In the genomic region with DNA sequence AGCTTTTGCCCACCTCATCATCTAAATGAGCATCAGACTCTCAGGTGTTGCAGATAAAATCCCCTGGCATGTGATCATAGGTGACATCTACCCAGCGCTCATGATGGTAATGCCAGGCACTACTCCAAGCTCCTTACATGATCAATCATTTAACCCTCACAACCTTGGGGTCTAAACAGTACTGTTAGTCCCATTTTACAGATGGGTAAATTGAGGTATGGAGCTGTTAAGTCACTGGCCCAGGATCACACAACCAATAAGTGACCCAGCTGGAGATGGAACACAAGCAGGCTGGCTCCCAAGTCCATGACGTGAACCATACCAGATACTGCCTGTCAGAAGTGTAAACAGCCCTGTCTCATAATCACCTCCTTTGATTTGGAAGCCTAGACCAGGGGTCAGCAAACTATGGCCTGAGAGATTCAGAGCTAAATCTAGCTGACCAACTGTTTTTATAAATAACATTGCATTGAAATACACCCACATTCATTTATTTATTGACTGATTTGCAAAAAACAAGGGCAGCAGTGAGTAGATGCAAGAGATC, we compare ENCODE assay signal across 27 cellular contexts.
"Had no signal": no experiment of that assay in that cellular context is flagged by ENCODE, and none has a peak within 500 bp of the region (broad histone marks: within the 10 kb centered on the region; RNA-seq: fewer than 3 reads in every experiment).

No MANE protein-coding gene starts in this region.

- H3K9me3 ChIP-seq: colonic mucosa, esophagus squamous epithelium, heart right ventricle, lower lobe of right lung, neutrophil, pancreas, right lobe of liver, suprapubic skin, transverse colon, vagina had no signal

- H3K4me3 ChIP-seq: colonic mucosa, esophagus squamous epithelium, heart right ventricle, lower lobe of right lung, pancreas, right lobe of liver, suprapubic skin, transverse colon, vagina had no signal

- DNase-seq: colonic mucosa; dermis blood vessel endothelial cell; effector memory CD4-positive, alpha-beta T cell; esophagus squamous epithelium; foreskin melanocyte; glutamatergic neuron; heart right ventricle; hippocampal formation; islet precursor cell; left ventricle myocardium superior; lower lobe of right lung; naive B cell; pancreas; retina; right lobe of liver; small intestine; stimulated activated CD4-positive, alpha-beta T cell treated with anti-CD3 and anti-CD28 coated beads, Interleukin-15, amount 100 ng/mL, for 24 hours; stimulated activated CD4-positive, alpha-beta T cell treated with anti-CD3 and anti-CD28 coated beads, Interleukin-2, amount 100 ng/mL, for 48 hours; stimulated activated naive B cell treated with anti-CD40 and anti-IgM and Interleukin-4, amounts not matched to agents 10 μg/mL and 1 μg/mL and 100 μg/mL, for 72 hours; transverse colon had no signal

- H3K36me3 Mint-ChIP-seq: naive B cell; natural killer cell treated with Interleukin-12 subunit alpha and Interleukin-12 subunit beta and Interleukin-15 and Interleukin-18, amount 100 ng/mL, for 72 hours; stimulated activated naive B cell treated with anti-CD40 and anti-IgM and Interleukin-4, amounts not matched to agents 10 μg/mL and 1 μg/mL and 100 μg/mL, for 72 hours had no signal

- H3K4me1 ChIP-seq: colonic mucosa, heart right ventricle, lower lobe of right lung, suprapubic skin, transverse colon, vagina had no signal

- H3K4me3 Mint-ChIP-seq: naive B cell; natural killer cell treated with Interleukin-12 subunit alpha and Interleukin-12 subunit beta and Interleukin-15 and Interleukin-18, amount 100 ng/mL, for 72 hours; neural crest cell; stimulated activated naive B cell treated with anti-CD40 and anti-IgM and Interleukin-4, amounts not matched to agents 10 μg/mL and 1 μg/mL and 100 μg/mL, for 72 hours; stimulated activated naive CD8-positive, alpha-beta T cell treated with anti-CD3 and anti-CD28 coated beads, Interleukin-15, Interleukin-2, amounts not matched to agents 100 ng/mL and 50 ng/mL, for 24 hours had no signal

- H3K9me3 Mint-ChIP-seq: naive B cell; natural killer cell treated with Interleukin-12 subunit alpha and Interleukin-12 subunit beta and Interleukin-15 and Interleukin-18, amount 100 ng/mL, for 72 hours; neural crest cell; stimulated activated naive B cell treated with anti-CD40 and anti-IgM and Interleukin-4, amounts not matched to agents 10 μg/mL and 1 μg/mL and 100 μg/mL, for 72 hours; stimulated activated naive CD8-positive, alpha-beta T cell treated with anti-CD3 and anti-CD28 coated beads, Interleukin-15, Interleukin-2, amounts not matched to agents 100 ng/mL and 50 ng/mL, for 24 hours had no signal

- ATAC-seq: heart right ventricle; left ventricle myocardium superior; lower lobe of right lung; natural killer cell treated with Interleukin-12 subunit alpha and Interleukin-12 subunit beta and Interleukin-15 and Interleukin-18, amount 100 ng/mL, for 72 hours; pancreas; stimulated activated naive B cell treated with anti-CD40 and anti-IgM and Interleukin-4, amounts not matched to agents 10 μg/mL and 1 μg/mL and 100 μg/mL, for 72 hours had no signal

- FAIRE-seq: endothelial cell of umbilical vein, pancreas, small intestine had no signal

- H3K27ac ChIP-seq: colonic mucosa, esophagus squamous epithelium, heart right ventricle, lower lobe of right lung, neutrophil, pancreas, right lobe of liver, suprapubic skin, transverse colon, vagina had no signal

- H3K36me3 ChIP-seq: colonic mucosa, esophagus squamous epithelium, heart right ventricle, lower lobe of right lung, neutrophil, pancreas, right lobe of liver, suprapubic skin, transverse colon, vagina had no signal

- H3K27me3 Mint-ChIP-seq: stimulated activated naive CD8-positive, alpha-beta T cell treated with anti-CD3 and anti-CD28 coated beads, Interleukin-15, Interleukin-2, amounts not matched to agents 100 ng/mL and 50 ng/mL, for 24 hours had no signal

- H3K27ac Mint-ChIP-seq: natural killer cell treated with Interleukin-12 subunit alpha and Interleukin-12 subunit beta and Interleukin-15 and Interleukin-18, amount 100 ng/mL, for 72 hours; stimulated activated naive B cell treated with anti-CD40 and anti-IgM and Interleukin-4, amounts not matched to agents 10 μg/mL and 1 μg/mL and 100 μg/mL, for 72 hours; stimulated activated naive CD8-positive, alpha-beta T cell treated with anti-CD3 and anti-CD28 coated beads, Interleukin-15, Interleukin-2, amounts not matched to agents 100 ng/mL and 50 ng/mL, for 24 hours had no signal

- H3K4me1 Mint-ChIP-seq: neural crest cell; stimulated activated naive B cell treated with anti-CD40 and anti-IgM and Interleukin-4, amounts not matched to agents 10 μg/mL and 1 μg/mL and 100 μg/mL, for 72 hours had no signal

- H3K27me3 ChIP-seq: colonic mucosa, esophagus squamous epithelium, heart right ventricle, pancreas, right lobe of liver, suprapubic skin, transverse colon, vagina had no signal
